ENCODE assay signal across 9 cellular contexts in genomic region chr6:46734867-46735719, GRCh38. TPM values are rescaled to one million over a fixed set of nuclear protein-coding genes. Genes with fewer than 3 reads are reported as not detected.
DNase-seq lines count a peak whose midpoint lies in the region; ATAC-seq and TF ChIP-seq lines count a peak whose summit lies in the region.
"Had no signal": no experiment of that assay in that cellular context is flagged by ENCODE, and none has a peak within 500 bp of the region (broad histone marks: within the 10 kb centered on the region; RNA-seq: fewer than 3 reads in every experiment).

Gene PLA2G7, minus strand, starts transcription at chr6:46735375. Its CDS starts 12,484 bp downstream, at chr6:46722891.

- H3K79me2 ChIP-seq in fibroblast of lung (ENCODE audit: control insufficient read depth, insufficient read depth, low read length), result no peaks in the 10 kb centered on the region

- H3K27me3 Mint-ChIP-seq in naive thymus-derived CD4-positive, alpha-beta T cell, result peaks cover 63 to 81% (median 67%) of the 10 kb centered on the region in 5 donors

- no peak within 1 kb of the TSS for H3K27ac ChIP-seq in fibroblast of lung (ENCODE audit: insufficient read depth, low read length)
- H3K27ac ChIP-seq in naive thymus-derived CD4-positive, alpha-beta T cell (ENCODE audit: low read depth, low read length), result no peak within 1 kb of the TSS

- H3K4me1 ChIP-seq in ES-I3 (ENCODE audit: insufficient read depth, low read length), result peaks cover 4% of the 10 kb centered on the region; the same call in 1 of the 2 replicates
- no peaks in the 10 kb centered on the region for H3K4me1 ChIP-seq in fibroblast of lung (ENCODE audit: control insufficient read depth, extremely low read depth, insufficient read depth, low read length)
- no peaks in the 10 kb centered on the region for H3K4me1 ChIP-seq in naive thymus-derived CD4-positive, alpha-beta T cell (ENCODE audit: control insufficient read depth in 2 of 2, insufficient read depth in 2 of 2, low read length in 2 of 2)

- H4K20me1 ChIP-seq in fibroblast of lung (ENCODE audit: control insufficient read depth, extremely low read depth, insufficient read depth, low read length), result no peaks in the 10 kb centered on the region

- peak; percentile 37 for ATAC-seq in naive thymus-derived CD4-positive, alpha-beta T cell
- ATAC-seq in HG03196 (IDR thresholded peaks at IDR 0.05; ENCODE audit: unreplicated experiment), result no peak

- peak within 1 kb of the TSS in 8 of 10 donors; percentile 32 to 70 (median 51) for H3K4me3 Mint-ChIP-seq in naive thymus-derived CD4-positive, alpha-beta T cell

- H3K36me3 Mint-ChIP-seq in naive thymus-derived CD4-positive, alpha-beta T cell, result no peaks in the 10 kb centered on the region

- H3K36me3 ChIP-seq in ES-I3 (ENCODE audit: insufficient read depth, low read length) (no peaks in the 10 kb centered on the region), fibroblast of lung (ENCODE audit: control insufficient read depth, insufficient read depth, low read length) (no peaks in the 10 kb centered on the region)
- H3K36me3 ChIP-seq in naive thymus-derived CD4-positive, alpha-beta T cell (ENCODE audit: control insufficient read depth in 2 of 3, insufficient read depth in 3 of 3, low read length in 3 of 3), result no peaks in the 10 kb centered on the region

- H3K4me2 ChIP-seq in fibroblast of lung (ENCODE audit: extremely low read depth, insufficient read depth, low read length), result peak within 1 kb of the TSS; percentile 37

- peaks cover 0 to 25% (median 14%) of the 10 kb centered on the region in 7 donors for H3K4me1 Mint-ChIP-seq in naive thymus-derived CD4-positive, alpha-beta T cell

- peaks cover 0 to 5% (median 0%) of the 10 kb centered on the region in 11 donors for H3K9me3 Mint-ChIP-seq in naive thymus-derived CD4-positive, alpha-beta T cell

- POLR2A ChIA-PET in naive thymus-derived CD4-positive, alpha-beta T cell (lab: Charles Lee), result no interaction called here

- CTCF ChIA-PET in naive thymus-derived CD4-positive, alpha-beta T cell (lab: Charles Lee), result no interaction called here

- H3K4me3 ChIP-seq in fibroblast of lung (replicated peaks in 1 of 4; ENCODE audit: control extremely low read depth in 1 of 4, insufficient read depth in 1 of 4, low read depth in 3 of 4, low read length in 4 of 4), result peak within 1 kb of the TSS in 3 of 4 experiments; percentile 15 to 60 (median 38)
- H3K4me3 ChIP-seq in naive thymus-derived CD4-positive, alpha-beta T cell (ENCODE audit: low read length), result no peak within 1 kb of the TSS

- intact Hi-C loops in naive thymus-derived CD4-positive, alpha-beta T cell (cut with micrococcal nuclease), result no loop called here

- H3K9ac ChIP-seq in ES-I3 (ENCODE audit: low read depth, low read length) (peak within 1 kb of the TSS; percentile 72), fibroblast of lung (ENCODE audit: insufficient read depth, low read length) (no peak within 1 kb of the TSS)

- H3K27me3 ChIP-seq in fibroblast of lung (ENCODE audit: control insufficient read depth, insufficient read depth, low read length), result peaks cover 28% of the 10 kb centered on the region
- no peaks in the 10 kb centered on the region for H3K27me3 ChIP-seq in naive thymus-derived CD4-positive, alpha-beta T cell (ENCODE audit: control insufficient read depth in 2 of 2, insufficient read depth in 2 of 2, low read length in 2 of 2)

- no peak for TF ChIP-seq CTCF in fibroblast of lung (conservative IDR thresholded peaks at IDR 0.05 in 1 of 2, IDR thresholded peaks at IDR 0.05 in 1 of 2; ENCODE audit: low read depth in 1 of 2, low read length in 2 of 2)

- H2AFZ ChIP-seq in fibroblast of lung (ENCODE audit: low read length), result no peak within 1 kb of the TSS

- no peak within 1 kb of the TSS for H3K27ac Mint-ChIP-seq in naive thymus-derived CD4-positive, alpha-beta T cell

- H3K9me3 ChIP-seq in ES-I3 (ENCODE audit: control insufficient read depth, insufficient read depth, low read length) (no peaks in the 10 kb centered on the region), fibroblast of lung (ENCODE audit: control insufficient read depth, insufficient read depth, low read depth, low read length) (no peaks in the 10 kb centered on the region)
- no peaks in the 10 kb centered on the region for H3K9me3 ChIP-seq in naive thymus-derived CD4-positive, alpha-beta T cell (ENCODE audit: control insufficient read depth in 2 of 3, low read length in 3 of 3)

- DNase-seq in RPMI7951 (ENCODE audit: low read depth) (peak; percentile 40), fibroblast of lung (ENCODE audit: low read depth in 2 of 2) (peak; percentile 16 to 24), NCI-H2107 treated with DMSO at 0.1 percent for 48 hours (lab: John Stamatoyannopoulos, UW; ENCODE audit: unreplicated experiment) (no peak), T1000 (lab: John Stamatoyannopoulos, UW) (no peak)
- DNase-seq in naive thymus-derived CD4-positive, alpha-beta T cell, result no peak
- DNase-seq in activated CD4-positive, alpha-beta T cell treated with anti-CD3 and anti-CD28 coated beads for 4 hours, result no peak

RNA-seq across cellular contexts. Expression of gene PLA2G7, which starts in this region (rescaled TPM):
- total RNA-seq in RPMI7951 (2014; rRNA removed; shearing (Covaris generic)), result 0.48 and 0.59 TPM in 2 replicates
- under 0.01 TPM in 1 of 2 replicates, not detected in the other for total RNA-seq in fibroblast of lung
- not detected in 2 replicates for polyA plus RNA-seq in fibroblast of lung
- not detected in 2 replicates for polyA plus RNA-seq in fibroblast of lung (2012)
- polyA minus RNA-seq in fibroblast of lung (ENCODE audit: low replicate concordance), result not detected in 2 replicates
- total RNA-seq in naive thymus-derived CD4-positive, alpha-beta T cell, result 1 to 10 TPM in 3 of 5 experiments, under 1 TPM in 1, not detected in 1; 0.88 to 8.9 (median 6.2) TPM
- not detected for polyA plus RNA-seq in naive thymus-derived CD4-positive, alpha-beta T cell
- total RNA-seq: lung microvascular endothelial cell had no signal

Comparison
In these comparisons a context has a peak if more than half of its experiments do, and no peak if none do; other contexts are left out.
1. Peak in DNase-seq in RPMI7951; RNA of the gene not detected or under 1 TPM.
2. Peak in DNase-seq, H3K4me3 ChIP-seq and H3K4me2 ChIP-seq in fibroblast of lung; RNA of the gene not detected or under 1 TPM.